ENCODE assay signal across 15 cellular contexts in the genomic region with DNA sequence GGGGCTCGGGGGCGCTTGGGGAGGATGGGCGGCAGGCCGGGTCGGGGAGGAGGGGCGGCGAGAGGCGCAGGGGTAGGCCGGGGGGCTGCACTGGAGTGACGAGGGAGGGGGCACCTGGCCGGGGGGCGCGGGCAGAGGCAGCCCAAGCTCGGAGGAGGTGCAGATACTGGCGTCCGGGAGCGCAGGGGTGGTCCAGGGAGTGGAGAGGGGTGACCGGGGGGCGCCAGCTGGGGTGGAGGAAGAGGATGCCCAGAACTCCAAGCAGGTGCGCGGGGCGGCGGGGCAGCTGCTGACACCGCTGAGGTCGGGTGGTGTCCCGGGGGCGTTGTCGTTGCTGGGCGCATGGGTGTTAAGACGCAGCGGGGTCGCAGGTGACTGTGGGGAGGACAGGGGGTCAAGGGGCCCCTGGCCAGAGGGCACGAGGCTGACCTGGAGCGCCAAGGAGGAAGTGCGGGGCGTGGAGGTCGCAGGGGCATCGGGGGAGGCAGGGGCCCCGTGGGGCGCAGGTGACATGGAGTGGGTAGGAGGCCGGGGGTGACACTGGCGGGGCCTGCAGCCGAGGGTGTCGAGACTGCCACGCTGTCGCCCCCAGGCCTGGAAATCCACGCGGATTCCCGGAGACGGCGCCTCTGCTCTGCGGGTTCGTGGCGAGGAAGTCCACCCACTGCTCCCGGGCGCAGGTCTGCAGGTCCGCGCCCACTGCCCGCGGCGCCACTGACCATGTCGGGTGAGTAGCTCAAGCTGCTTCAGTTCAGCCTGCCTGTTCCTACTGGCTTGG. TPM values are rescaled to one million over a fixed set of nuclear protein-coding genes. Genes with fewer than 3 reads are reported as not detected.
DNase-seq lines count a peak whose midpoint lies in the region; FAIRE-seq and TF ChIP-seq lines count a peak whose summit lies in the region.
"Had no signal": no experiment of that assay in that cellular context is flagged by ENCODE, and none has a peak within 500 bp of the region (broad histone marks: within the 10 kb centered on the region; RNA-seq: fewer than 3 reads in every experiment).

No MANE protein-coding gene starts in this region.

- H3K36me3 ChIP-seq in ES-I3 (ENCODE audit: insufficient read depth, low read length), result no peaks in the 10 kb centered on the region
- no peaks in the 10 kb centered on the region for H3K36me3 ChIP-seq in kidney (ENCODE audit: control insufficient read depth in 1 of 2, insufficient read depth in 2 of 2, low read length in 2 of 2)
- H3K36me3 ChIP-seq in skeletal muscle satellite cell (ENCODE audit: insufficient read depth, low read length), result no peaks in the 10 kb centered on the region

- H3K4me1 ChIP-seq in ES-I3 (ENCODE audit: insufficient read depth, low read length) (peaks cover 6% of the 10 kb centered on the region; the same call in 1 of the 2 replicates), kidney (ENCODE audit: control insufficient read depth in 1 of 2, insufficient read depth in 1 of 2, low read depth in 1 of 2, low read length in 2 of 2) (no peaks in the 10 kb centered on the region), skeletal muscle satellite cell (ENCODE audit: control insufficient read depth, insufficient read depth, low read length) (no peaks in the 10 kb centered on the region)

- TF ChIP-seq CTCF in astrocyte of the cerebellum (IDR thresholded peaks at IDR 0.05; ENCODE audit: low read depth, low read length, missing control alignments) (no peak), kidney (IDR thresholded peaks at IDR 0.05; ENCODE audit: borderline replicate concordance, extremely low read depth, insufficient read depth) (no peak)

- in situ Hi-C loops in astrocyte of the cerebellum (cut with HindIII; ENCODE audit: low sequenced_read_pairs), result no loop called here

- no peaks in the 10 kb centered on the region for H3K9me3 ChIP-seq in ES-I3 (ENCODE audit: control insufficient read depth, insufficient read depth, low read length)
- H3K9me3 ChIP-seq in kidney (ENCODE audit: control insufficient read depth in 1 of 2, low read length in 2 of 2), result no peaks in the 10 kb centered on the region
- H3K9me3 ChIP-seq in skeletal muscle satellite cell (replicated peaks; ENCODE audit: low read length), result no peaks in the 10 kb centered on the region

- H3K4me2 ChIP-seq in skeletal muscle satellite cell (ENCODE audit: low read length), result peak overlapping the region; percentile 29

- no peak overlapping the region for H3K27ac ChIP-seq in kidney (ENCODE audit: low read depth in 2 of 2, low read length in 2 of 2)

- FAIRE-seq in kidney (lab: Jason Lieb, UNC), result no peak

- H3K27me3 ChIP-seq in skeletal muscle satellite cell (ENCODE audit: control insufficient read depth, insufficient read depth, low read length), result peaks cover 44% of the 10 kb centered on the region

- DNase-seq in astrocyte of the cerebellum (ENCODE audit: low read depth) (no peak), kidney (peak; percentile 80), hepatic stellate cell (ENCODE audit: low spot score) (no peak), NCI-H2171 (lab: John Stamatoyannopoulos, UW) (no peak), AML-193 (lab: John Stamatoyannopoulos, UW) (no peak)
- no peak for DNase-seq in stimulated activated CD4-positive, alpha-beta T cell treated with anti-CD3 and anti-CD28 coated beads, Interleukin-4, amount 100 ng/mL, for 24 hours
- DNase-seq: activated CD4-positive, alpha-beta T cell treated with anti-CD3 and anti-CD28 coated beads, Interleukin-2, amount 10 ng/mL, durations not matched to agents 24 days and 14 days; activated naive CD4-positive, alpha-beta T cell treated with Interleukin-2 at 50 U/mL for 16 hours; effector memory CD4-positive, alpha-beta T cell; immature natural killer cell; Kasumi-1; NCI-H446; SHP77 treated with DMSO at 0.1 percent for 48 hours had no signal

- H3K9ac ChIP-seq in ES-I3 (ENCODE audit: low read depth, low read length) (peak overlapping the region; percentile 69; the same call in 1 of the 2 replicates), kidney (ENCODE audit: low read length in 2 of 2) (no peak overlapping the region), skeletal muscle satellite cell (ENCODE audit: low read depth, low read length) (no peak overlapping the region)

- intact Hi-C loops in kidney (cut with DNase I), result no loop called here

- H3K4me3 ChIP-seq in astrocyte of the cerebellum (ENCODE audit: low read depth, low read length), result peak overlapping the region; percentile 43
- H3K4me3 ChIP-seq in kidney (ENCODE audit: low read length in 2 of 2), result no peak overlapping the region
- no peak overlapping the region for H3K4me3 ChIP-seq in skeletal muscle satellite cell (ENCODE audit: low read length)

RNA-seq across cellular contexts. Expression of a gene that starts 0.9 kb away (rescaled TPM):
- total RNA-seq in kidney, result 2.2 TPM
- polyA plus RNA-seq in kidney (ENCODE audit: insufficient read depth, low read depth, low replicate concordance), result 2.9 TPM
- 0.51 and 1.5 TPM in 2 replicates for total RNA-seq in skeletal muscle satellite cell (2012; rRNA removed)
- total RNA-seq: activated CD4-positive, alpha-beta T cell treated with anti-CD3 and anti-CD28 coated beads, Interleukin-2, amount 10 ng/mL, durations not matched to agents 24 days and 14 days had no signal
- polyA plus RNA-seq: immature natural killer cell had no signal
